In the genomic region with DNA sequence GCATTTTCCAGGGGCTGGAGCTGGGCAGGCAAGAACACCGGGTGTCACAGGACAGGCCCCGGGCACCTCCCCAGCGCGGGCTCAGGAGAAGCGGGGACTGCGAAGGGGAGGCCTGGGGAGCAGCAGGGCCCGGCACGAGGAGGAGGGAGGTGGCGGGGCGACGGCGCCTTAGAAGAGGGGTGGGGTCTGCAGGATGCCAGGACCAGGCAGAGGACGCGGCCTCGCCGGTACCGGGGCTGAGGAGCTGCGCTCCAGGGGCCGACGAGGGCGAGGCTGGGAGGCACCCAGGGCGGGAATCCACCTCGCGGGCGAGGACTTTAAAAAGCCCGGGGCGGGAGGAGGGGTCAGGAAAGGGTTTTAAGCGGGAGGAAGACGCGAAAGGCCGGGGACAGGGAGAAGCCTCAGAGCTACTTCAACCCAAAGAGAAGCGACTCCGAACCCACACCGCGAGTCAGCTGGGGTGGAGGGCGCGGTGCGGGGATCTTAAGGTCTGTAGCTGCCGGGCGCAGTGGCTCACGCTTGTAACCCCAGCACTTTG, we compare ENCODE assay signal across 8 cellular contexts. TPM values are rescaled to one million over a fixed set of nuclear protein-coding genes. Genes with fewer than 3 reads are reported as not detected.
A peak's percentile ranks its signal among the peaks of the same experiment; 100 is the strongest.
DNase-seq lines count a peak whose midpoint lies in the region; ATAC-seq and TF ChIP-seq lines count a peak whose summit lies in the region.

No MANE protein-coding gene starts in this region.

- intact Hi-C loops in activated T-helper 2 cell treated with anti-CD3 and anti-CD28 coated beads, Interferon-gamma antibody, Interleukin-2, Interleukin-4, amounts not matched to agents 10 μg/mL and 5 μg/mL and 100 μg/mL, durations not matched to agents 14 hours and 24 hours and 36 hours (cut with micrococcal nuclease), result loop anchor here (1.0 to 2.0 kb wide), 2 partner anchors 35 to 55 kb away; a partner anchor contains a TSS

- no peaks in the 10 kb centered on the region for H3K27me3 Mint-ChIP-seq in activated T-helper 2 cell treated with anti-CD3 and anti-CD28 coated beads, Interferon-gamma antibody, Interleukin-2, Interleukin-4, amounts not matched to agents 10 μg/mL and 5 μg/mL and 100 μg/mL, durations not matched to agents 14 hours and 24 hours and 36 hours (ENCODE audit: low read depth)

- no peaks in the 10 kb centered on the region for H3F3A ChIP-seq in Loucy (ENCODE audit: low read depth)

- H3K4me2 ChIP-seq in Loucy (ENCODE audit: low read depth, low read length, poor library complexity, severe bottlenecking), result peak overlapping the region; percentile 84

- H3K27me3 ChIP-seq in Loucy (ENCODE audit: insufficient read depth, low read length, poor library complexity, severe bottlenecking), result no peaks in the 10 kb centered on the region
- peaks cover 21% of the 10 kb centered on the region for H3K27me3 ChIP-seq in neutrophil

- H3K27ac ChIP-seq in neutrophil (no peak overlapping the region), urinary bladder (ENCODE audit: low read depth) (peak overlapping the region; percentile 66)

- H3K4me1 ChIP-seq in Loucy (ENCODE audit: insufficient read depth, low read length, poor library complexity, severe bottlenecking) (peaks cover 23% of the 10 kb centered on the region), neutrophil (ENCODE audit: control insufficient read depth in 1 of 2, insufficient read depth in 1 of 2, low read depth in 1 of 2, low read length in 1 of 2) (peaks cover 10 to 11% of the 10 kb centered on the region in 2 experiments), urinary bladder (ENCODE audit: insufficient read depth) (no peaks in the 10 kb centered on the region)

- no peaks in the 10 kb centered on the region for H3K9me2 ChIP-seq in Loucy (replicated peaks; ENCODE audit: low read depth, low read length)

- peaks cover 22% of the 10 kb centered on the region for H3K79me2 ChIP-seq in Loucy (ENCODE audit: insufficient read depth, low read length)

- TF ChIP-seq CTCF in Loucy (conservative IDR thresholded peaks at IDR 0.05; ENCODE audit: low read length) (no peak), neutrophil (IDR thresholded peaks at IDR 0.05) (no peak)

- peaks cover 10% of the 10 kb centered on the region for H3K4me1 Mint-ChIP-seq in activated T-helper 2 cell treated with anti-CD3 and anti-CD28 coated beads, Interferon-gamma antibody, Interleukin-2, Interleukin-4, amounts not matched to agents 10 μg/mL and 5 μg/mL and 100 μg/mL, durations not matched to agents 14 hours and 24 hours and 36 hours (ENCODE audit: low read depth)

- peak overlapping the region; percentile 46 for H3K27ac Mint-ChIP-seq in activated T-helper 2 cell treated with anti-CD3 and anti-CD28 coated beads, Interferon-gamma antibody, Interleukin-2, Interleukin-4, amounts not matched to agents 10 μg/mL and 5 μg/mL and 100 μg/mL, durations not matched to agents 14 hours and 24 hours and 36 hours

- DNase-seq in CD1c-positive myeloid dendritic cell (ENCODE audit: extremely low spot score), result peak; percentile 26
- peak; percentile 9 for DNase-seq in activated T-helper 2 cell treated with anti-CD3 and anti-CD28 coated beads, Interferon-gamma antibody, Interleukin-2, Interleukin-4, amounts not matched to agents 10 μg/mL and 5 μg/mL and 100 μg/mL, durations not matched to agents 14 hours and 24 hours and 36 hours (ENCODE audit: low spot score)
- DNase-seq in globus pallidus (ENCODE audit: low spot score), result peak; percentile 9

- H3K9me3 Mint-ChIP-seq in activated T-helper 2 cell treated with anti-CD3 and anti-CD28 coated beads, Interferon-gamma antibody, Interleukin-2, Interleukin-4, amounts not matched to agents 10 μg/mL and 5 μg/mL and 100 μg/mL, durations not matched to agents 14 hours and 24 hours and 36 hours, result peaks cover 51% of the 10 kb centered on the region

- H3K9me3 ChIP-seq in Loucy (ENCODE audit: insufficient read depth, low read depth, low read length), result no peaks in the 10 kb centered on the region; the same call in 1 of the 2 replicates
- no peaks in the 10 kb centered on the region for H3K9me3 ChIP-seq in neutrophil

- H3K4me3 ChIP-seq in Loucy (ENCODE audit: low read length, poor library complexity, severe bottlenecking) (peak overlapping the region; percentile 79), neutrophil (ENCODE audit: low read depth in 1 of 2, low read length in 1 of 2) (peak overlapping the region; percentile 63 to 70), urinary bladder (ENCODE audit: low read depth, low read length) (peak overlapping the region; percentile 60)

- under 1% methylated on average over 41 of the region's 41 CpGs for WGBS in urinary bladder

- peak overlapping the region; percentile 81 for H3K4me3 Mint-ChIP-seq in activated T-helper 2 cell treated with anti-CD3 and anti-CD28 coated beads, Interferon-gamma antibody, Interleukin-2, Interleukin-4, amounts not matched to agents 10 μg/mL and 5 μg/mL and 100 μg/mL, durations not matched to agents 14 hours and 24 hours and 36 hours (ENCODE audit: low read depth)

- H3K36me3 ChIP-seq in Loucy (ENCODE audit: insufficient read depth, low read length) (no peaks in the 10 kb centered on the region), neutrophil (no peaks in the 10 kb centered on the region), urinary bladder (ENCODE audit: insufficient read depth) (no peaks in the 10 kb centered on the region)

- peaks cover 16% of the 10 kb centered on the region for H4K20me1 ChIP-seq in Loucy (ENCODE audit: insufficient read depth, low read length, poor library complexity, severe bottlenecking)

- ATAC-seq in GM21619 (IDR thresholded peaks at IDR 0.05; ENCODE audit: unreplicated experiment) (no peak), HG03135 (IDR thresholded peaks at IDR 0.05; ENCODE audit: unreplicated experiment) (no peak)

- H3K9ac ChIP-seq in Loucy (ENCODE audit: low read depth, low read length, poor library complexity, severe bottlenecking), result peak overlapping the region; percentile 83

- peak overlapping the region; percentile 100 for H2AFZ ChIP-seq in Loucy (ENCODE audit: low read length)

- H3K36me3 Mint-ChIP-seq in activated T-helper 2 cell treated with anti-CD3 and anti-CD28 coated beads, Interferon-gamma antibody, Interleukin-2, Interleukin-4, amounts not matched to agents 10 μg/mL and 5 μg/mL and 100 μg/mL, durations not matched to agents 14 hours and 24 hours and 36 hours (ENCODE audit: low read depth), result peaks cover 44% of the 10 kb centered on the region

RNA-seq across cellular contexts. Expression of a gene that starts 0.7 kb away (rescaled TPM):
- 5.4 and 7.8 TPM in 2 replicates for total RNA-seq in activated T-helper 2 cell treated with anti-CD3 and anti-CD28 coated beads, Interferon-gamma antibody, Interleukin-2, Interleukin-4, amounts not matched to agents 10 μg/mL and 5 μg/mL and 100 μg/mL, durations not matched to agents 14 hours and 24 hours and 36 hours
- total RNA-seq in urinary bladder, result 28.2 TPM
- 4.8 TPM for polyA plus RNA-seq in urinary bladder

RNA-seq across cellular contexts. Expression of a gene that starts 25.5 kb away (rescaled TPM):
- total RNA-seq in activated T-helper 2 cell treated with anti-CD3 and anti-CD28 coated beads, Interferon-gamma antibody, Interleukin-2, Interleukin-4, amounts not matched to agents 10 μg/mL and 5 μg/mL and 100 μg/mL, durations not matched to agents 14 hours and 24 hours and 36 hours, result 0.39 and 0.41 TPM in 2 replicates
- total RNA-seq in urinary bladder, result 21.9 TPM
- 13.3 TPM for polyA plus RNA-seq in urinary bladder

RNA-seq across cellular contexts. Expression of a gene that starts 35.0 kb away (rescaled TPM):
- 2.1 and 3.1 TPM in 2 replicates for total RNA-seq in activated T-helper 2 cell treated with anti-CD3 and anti-CD28 coated beads, Interferon-gamma antibody, Interleukin-2, Interleukin-4, amounts not matched to agents 10 μg/mL and 5 μg/mL and 100 μg/mL, durations not matched to agents 14 hours and 24 hours and 36 hours
- total RNA-seq in urinary bladder, result 11.9 TPM
- polyA plus RNA-seq in urinary bladder, result 10.0 TPM

RNA-seq across cellular contexts. Expression of a gene that starts 55.0 kb away (rescaled TPM):
- total RNA-seq in activated T-helper 2 cell treated with anti-CD3 and anti-CD28 coated beads, Interferon-gamma antibody, Interleukin-2, Interleukin-4, amounts not matched to agents 10 μg/mL and 5 μg/mL and 100 μg/mL, durations not matched to agents 14 hours and 24 hours and 36 hours, result 35.3 and 39.3 TPM in 2 replicates
- 60.1 TPM for total RNA-seq in urinary bladder
- 28.0 TPM for polyA plus RNA-seq in urinary bladder

Comparison
In these comparisons a context has a peak if more than half of its experiments do, and no peak if none do; other contexts are left out.
1. RNA of a gene that starts 25.5 kb away (total RNA-seq): 21.9 TPM in urinary bladder (single experiment); 0.39 to 0.41 TPM in activated T-helper 2 cell treated with anti-CD3 and anti-CD28 coated beads, Interferon-gamma antibody, Interleukin-2, Interleukin-4, amounts not matched to agents 10 μg/mL and 5 μg/mL and 100 μg/mL, durations not matched to agents 14 hours and 24 hours and 36 hours; every median in the first group is over 10 times any median in the second.
2. Peak in every context shown above with its lines, with median percentiles within 50 percentile points of each other: DNase-seq and H3K4me3 ChIP-seq.